Comparison of ENCODE assay signal across 8 cellular contexts in the genomic region with DNA sequence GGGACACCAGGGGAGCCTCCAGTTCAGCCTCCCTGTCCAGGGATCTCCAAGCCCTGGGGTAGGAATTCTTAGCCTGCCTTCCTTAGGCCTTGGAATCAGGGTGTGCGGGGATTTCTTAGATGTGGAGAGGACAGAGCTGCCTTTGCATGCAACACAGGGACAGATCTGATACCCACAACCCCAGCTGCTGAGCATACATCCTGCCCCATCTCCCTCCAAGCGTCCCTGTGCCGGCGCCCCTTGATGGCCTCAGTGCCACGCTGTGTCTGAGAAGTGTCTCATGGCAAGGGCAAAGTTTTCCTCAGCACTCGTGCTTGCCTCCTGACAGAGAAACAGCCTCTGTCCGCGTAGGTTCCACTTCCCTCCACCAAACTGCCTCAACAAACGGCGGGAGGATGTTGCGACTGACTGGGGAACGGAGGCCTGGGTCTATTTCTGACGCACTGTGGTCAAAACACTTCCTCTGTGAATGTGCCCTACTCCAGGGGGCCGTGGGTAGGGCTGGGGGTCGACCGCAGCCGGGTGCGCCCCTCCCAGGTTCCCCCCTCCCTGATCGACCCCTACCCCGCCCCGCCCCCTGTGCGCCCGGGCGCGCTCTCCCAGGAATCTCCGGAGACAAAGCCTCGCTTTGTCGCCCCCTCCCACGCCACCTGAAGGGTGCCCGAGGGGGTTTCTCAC. TPM values are rescaled to one million over a fixed set of nuclear protein-coding genes. Genes with fewer than 3 reads are reported as not detected.
A peak's percentile ranks its signal among the peaks of the same experiment; 100 is the strongest.
DNase-seq lines count a peak whose midpoint lies in the region; ATAC-seq and TF ChIP-seq lines count a peak whose summit lies in the region.

No MANE protein-coding gene starts in this region.

- H3K27ac ChIP-seq in RWPE1 (peak overlapping the region; percentile 87), heart left ventricle (peak overlapping the region; percentile 35 to 94 (median 72))

- peaks cover 0 to 62% (median 26%) of the 10 kb centered on the region in 12 donors for H3K4me1 ChIP-seq in heart left ventricle

- peak overlapping the region; percentile 57 to 93 (median 76) for H3K4me3 ChIP-seq in heart left ventricle

- CTCF ChIA-PET in RWPE1 (lab: Yijun Ruan, JAX), result interaction anchor here (0.8 kb wide), 1 partner anchor 12 kb away, joined by 5 read pairs; no protein-coding TSS in a partner anchor

- ATAC-seq in HG03039 (IDR thresholded peaks at IDR 0.05; ENCODE audit: unreplicated experiment) (peak; percentile 22), heart left ventricle (peak in 3 of 4 donors; percentile 6 to 38 (median 7)), sciatic nerve (peak; percentile 42)

- POLR2A ChIA-PET in RWPE1 (lab: Yijun Ruan, JAX; ENCODE audit: low non-redundant PET), result no interaction called here

- H3K9me3 ChIP-seq in heart left ventricle, result no peaks in the 10 kb centered on the region

- DNase-seq in DMS53 (lab: John Stamatoyannopoulos, UW) (peak; percentile 31), DMS53 treated with DMSO at 0.1 percent for 48 hours (lab: John Stamatoyannopoulos, UW; ENCODE audit: unreplicated experiment) (no peak), RWPE1 (ENCODE audit: low spot score) (no peak), activated gamma-delta T cell (lab: John Stamatoyannopoulos, UW) (peak; percentile 58), heart left ventricle (peak; percentile 43 to 72 (median 47)), sciatic nerve (ENCODE audit: low spot score) (peak; percentile 78), iPS-NIHi7 (ENCODE audit: extremely low spot score) (no peak)

- TF ChIP-seq CTCF in RWPE1 (conservative IDR thresholded peaks at IDR 0.05; ENCODE audit: low read depth), result no peak
- TF ChIP-seq CTCF in heart left ventricle (IDR thresholded peaks at IDR 0.05), result no peak

- intact Hi-C loops in heart left ventricle (cut with DNase I) (loop anchor here in 5 of 10 donors (2.0 to 10.0 kb wide), 4 partner anchors 24 to 72 kb away; partner anchors contain the start of gene CD164 (in 4 of the 5)), sciatic nerve (cut with DNase I) (no loop called here)

- H3K27me3 ChIP-seq in heart left ventricle, result no peaks in the 10 kb centered on the region

- peaks cover 0 to 24% (median 3%) of the 10 kb centered on the region in 9 donors for H3K36me3 ChIP-seq in heart left ventricle

- no peak for TF ChIP-seq POLR2A in heart left ventricle (IDR thresholded peaks at IDR 0.05)

- 7 to 69% (median 18%) methylated on average over 7 to 30 of the region's 30 CpGs for WGBS in heart left ventricle, 4 donors

RNA-seq across cellular contexts. Expression of gene MICAL1, which starts 0.9 kb away (rescaled TPM):
- total RNA-seq in heart left ventricle (10 to 100 TPM in 2 of 9 donors, 1 to 10 TPM in 7; 4.5 to 21.9 (median 5.5) TPM), sciatic nerve (53.9 TPM)
- polyA plus RNA-seq in heart left ventricle, result 10 to 100 TPM in 1 of 2 donors, 1 to 10 TPM in 1; 8.4 to 10.2 TPM

RNA-seq across cellular contexts. Expression of gene SMPD2, which starts 14.1 kb away (rescaled TPM):
- total RNA-seq in heart left ventricle (1 to 10 TPM; 2.0 to 7.1 (median 4.1) TPM), sciatic nerve (11.7 TPM)
- 1 to 10 TPM; 4.2 to 9.6 TPM for polyA plus RNA-seq in heart left ventricle

RNA-seq across cellular contexts. Expression of gene PPIL6, which starts 14.2 kb away (rescaled TPM):
- total RNA-seq in heart left ventricle (1 to 10 TPM; 1.5 to 6.5 (median 3.4) TPM), sciatic nerve (7.1 TPM)
- 1 to 10 TPM in 1 of 2 donors, under 1 TPM in 1; 0.42 to 4.1 TPM for polyA plus RNA-seq in heart left ventricle

RNA-seq across cellular contexts. Expression of gene ZBTB24, which starts 28.4 kb away (rescaled TPM):
- total RNA-seq in heart left ventricle (1 to 10 TPM; 2.4 to 4.8 (median 3.1) TPM), sciatic nerve (9.9 TPM)
- polyA plus RNA-seq in heart left ventricle, result 1 to 10 TPM; 1.9 to 2.1 TPM

Comparison
In these comparisons a context has a peak if more than half of its experiments do, and no peak if none do; other contexts are left out.
1. DNase-seq: peak in DMS53 (single experiment), activated gamma-delta T cell (single experiment), heart left ventricle (5 of 5) and sciatic nerve (single experiment); none in DMS53 treated with DMSO at 0.1 percent for 48 hours (single experiment), RWPE1 (single experiment) and iPS-NIHi7 (single experiment).
2. Peak in every context shown above with its lines, with median percentiles within 50 percentile points of each other: ATAC-seq.